16 cellular contexts compared by ENCODE assay signal in genomic region chr20:64164123-64164836, GRCh38. TPM values are rescaled to one million over a fixed set of nuclear protein-coding genes. Genes with fewer than 3 reads are reported as not detected.
DNase-seq lines count a peak whose midpoint lies in the region; ATAC-seq and TF ChIP-seq lines count a peak whose summit lies in the region.
"Had no signal": no experiment of that assay in that cellular context is flagged by ENCODE, and none has a peak within 500 bp of the region (broad histone marks: within the 10 kb centered on the region; RNA-seq: fewer than 3 reads in every experiment).

Gene MYT1 (plus strand): TSS chr20:64164452. CDS start chr20:64198862, 34,410 bp downstream.

- H3K27me3 ChIP-seq in right cardiac atrium (ENCODE audit: control insufficient read depth, insufficient read depth) (no peaks in the 10 kb centered on the region), spleen (replicated peaks in 1 of 7) (peaks cover 0 to 100% (median 53%) of the 10 kb centered on the region in 7 donors), mesenchymal stem cell (ENCODE audit: control insufficient read depth in 1 of 2, insufficient read depth in 1 of 2, low read length in 2 of 2) (peaks cover 86 to 99% of the 10 kb centered on the region in 2 experiments)
- H3K27me3 ChIP-seq: Peyer's patch had no signal

- no peak within 1 kb of the TSS for H2BK5ac ChIP-seq in mesenchymal stem cell (ENCODE audit: low read depth, low read length, poor library complexity, severe bottlenecking)

- H3K4me2 ChIP-seq in mesenchymal stem cell (ENCODE audit: low read length, poor library complexity, severe bottlenecking) = no peak within 1 kb of the TSS
- H3K4me2 ChIP-seq: A549 had no signal

- H3K9ac ChIP-seq in mesenchymal stem cell (ENCODE audit: low read length) = no peak within 1 kb of the TSS

- DNase-seq in right cardiac atrium (peak in 2 of 3 donors; percentile 7 to 22), cardiac septum (ENCODE audit: low spot score) (no peak), NCI-H2196 (lab: John Stamatoyannopoulos, UW; ENCODE audit: unreplicated experiment) (peak; percentile 73), SW480 (ENCODE audit: low spot score) (peak; percentile 94), retina (peak; percentile 87), spleen (no peak), mesenchymal stem cell (no peak)
- DNase-seq: activated CD8-positive, alpha-beta memory T cell treated with anti-CD3 and anti-CD28 coated beads, Interleukin-2, amount 50 U/mL, for 48 hours; Peyer's patch; trophoblast cell had no signal

- no peaks in the 10 kb centered on the region for H3K79me1 ChIP-seq in mesenchymal stem cell (replicated peaks; ENCODE audit: low read length, poor library complexity, severe bottlenecking)

- no peak within 1 kb of the TSS for H2BK12ac ChIP-seq in mesenchymal stem cell (ENCODE audit: low read length in 2 of 2)

- no peak within 1 kb of the TSS for H3K4me3 ChIP-seq in right cardiac atrium (ENCODE audit: low read length)
- H3K4me3 ChIP-seq in spleen = no peak within 1 kb of the TSS
- H3K4me3 ChIP-seq in mesenchymal stem cell (ENCODE audit: insufficient read depth in 1 of 2, low read depth in 1 of 2, low read length in 2 of 2) = no peak within 1 kb of the TSS
- H3K4me3 ChIP-seq: A549, Peyer's patch, skin epidermis had no signal

- no peak within 1 kb of the TSS for H2BK120ac ChIP-seq in mesenchymal stem cell (ENCODE audit: low read depth, low read length)

- no peak within 1 kb of the TSS for H2AFZ ChIP-seq in mesenchymal stem cell (ENCODE audit: low read depth, low read length)

- H2BK15ac ChIP-seq in mesenchymal stem cell (ENCODE audit: low read depth, poor library complexity, severe bottlenecking) = no peak within 1 kb of the TSS

- no peak within 1 kb of the TSS for H3K23ac ChIP-seq in mesenchymal stem cell (ENCODE audit: low read length in 2 of 2)

- no peak within 1 kb of the TSS for H3K18ac ChIP-seq in mesenchymal stem cell (ENCODE audit: low read depth in 1 of 2, low read length in 2 of 2)

- intact Hi-C loops in right cardiac atrium (cut with DNase I) = no loop called here
- intact Hi-C loops in cardiac septum (cut with DNase I) = no loop called here
- intact Hi-C loops in spleen (cut with DNase I; ENCODE audit: low total_unique reads) = no loop called here

- no peak within 1 kb of the TSS for H3K14ac ChIP-seq in mesenchymal stem cell (ENCODE audit: low read length in 2 of 2)

- no peak for TF ChIP-seq CTCF in spleen (IDR thresholded peaks at IDR 0.05 in 8 of 11, conservative IDR thresholded peaks at IDR 0.05 in 3 of 11)

- no peaks in the 10 kb centered on the region for H3K4me1 ChIP-seq in right cardiac atrium (ENCODE audit: control insufficient read depth, insufficient read depth, low read length)
- peaks cover 0 to 6% (median 0%) of the 10 kb centered on the region in 6 donors for H3K4me1 ChIP-seq in spleen
- H3K4me1 ChIP-seq in mesenchymal stem cell (ENCODE audit: control insufficient read depth, insufficient read depth, low read depth, low read length) = peaks cover 2% of the 10 kb centered on the region
- H3K4me1 ChIP-seq: A549, Peyer's patch had no signal

- no peak within 1 kb of the TSS for H4K8ac ChIP-seq in mesenchymal stem cell (ENCODE audit: low read length)

- H3K27ac ChIP-seq in right cardiac atrium (ENCODE audit: low read length) = no peak within 1 kb of the TSS
- no peak within 1 kb of the TSS for H3K27ac ChIP-seq in spleen
- H3K27ac ChIP-seq in mesenchymal stem cell (ENCODE audit: low read length, poor library complexity, severe bottlenecking) = no peak within 1 kb of the TSS
- H3K27ac ChIP-seq: A549, Peyer's patch, skin epidermis had no signal

- 75% methylated on average over 21 of the region's 21 CpGs for WGBS in right cardiac atrium
- 80 to 86% (median 83%) methylated on average over 21 of the region's 21 CpGs for WGBS in spleen, 5 donors
- WGBS in mesenchymal stem cell = 88% methylated on average over 21 of the region's 21 CpGs

- no peak within 1 kb of the TSS for H4K91ac ChIP-seq in mesenchymal stem cell (ENCODE audit: low read length)

- ATAC-seq in right cardiac atrium (no peak), HG03442 (IDR thresholded peaks at IDR 0.05; ENCODE audit: unreplicated experiment) (no peak)
- ATAC-seq: A549 had no signal

- TF ChIP-seq POLR2A in spleen (IDR thresholded peaks at IDR 0.05) = no peak

- H3K9me3 ChIP-seq in right cardiac atrium (ENCODE audit: control insufficient read depth, low read length) (no peaks in the 10 kb centered on the region), spleen (no peaks in the 10 kb centered on the region), mesenchymal stem cell (ENCODE audit: control insufficient read depth, low read length) (no peaks in the 10 kb centered on the region)
- H3K9me3 ChIP-seq: A549, Peyer's patch had no signal

- H2AK5ac ChIP-seq in mesenchymal stem cell (ENCODE audit: low read length, severe bottlenecking) = no peak within 1 kb of the TSS

- H3K4ac ChIP-seq in mesenchymal stem cell (ENCODE audit: low read depth in 1 of 2, low read length in 2 of 2) = no peak within 1 kb of the TSS

- H3K36me3 ChIP-seq in spleen = no peaks in the 10 kb centered on the region
- H3K36me3 ChIP-seq in mesenchymal stem cell (ENCODE audit: control insufficient read depth in 1 of 2, insufficient read depth in 2 of 2, low read depth in 1 of 2, low read length in 2 of 2) = no peaks in the 10 kb centered on the region
- H3K36me3 ChIP-seq: Peyer's patch had no signal

RNA-seq across cellular contexts. Expression of gene MYT1, which starts in this region (rescaled TPM):
- total RNA-seq in right cardiac atrium = 1 to 10 TPM in 3 of 4 donors, under 1 TPM in 1; 0.31 to 1.5 (median 1.3) TPM
- 0.57 TPM for polyA plus RNA-seq in right cardiac atrium
- not detected for total RNA-seq in cardiac septum
- 1 to 10 TPM in 2 of 7 donors, under 1 TPM in 2, not detected in 3; 0.57 to 2.2 (median 0.84) TPM for total RNA-seq in spleen
- polyA plus RNA-seq in spleen = under 1 TPM; 0.08 to 0.80 (median 0.24) TPM
- not detected for polyA plus RNA-seq in mesenchymal stem cell (2013, experiment 1 of 2)
- not detected for polyA plus RNA-seq in mesenchymal stem cell (2013, experiment 2 of 2)
- total RNA-seq: dermis microvascular lymphatic vessel endothelial cell, fibroblast of villous mesenchyme, kidney epithelial cell had no signal

Comparison
In these comparisons a context has a peak if more than half of its experiments do, and no peak if none do; other contexts are left out.
1. DNase-seq: peak in right cardiac atrium (2 of 3), NCI-H2196 (single experiment), SW480 (single experiment) and retina (single experiment); none in cardiac septum (single experiment), spleen (single experiment) and mesenchymal stem cell (single experiment).